ENCODE assay signal across 16 cellular contexts in genomic region chr2:3641181-3641580, GRCh38. TPM values are rescaled to one million over a fixed set of nuclear protein-coding genes. Genes with fewer than 3 reads are reported as not detected.
DNase-seq lines count a peak whose midpoint lies in the region; TF ChIP-seq lines count a peak whose summit lies in the region.
"Had no signal": no experiment of that assay in that cellular context is flagged by ENCODE, and none has a peak within 500 bp of the region (broad histone marks: within the 10 kb centered on the region; RNA-seq: fewer than 3 reads in every experiment).

No MANE protein-coding gene starts in this region.

- no peaks in the 10 kb centered on the region for H3K4me1 Mint-ChIP-seq in type B pancreatic cell (ENCODE audit: unreplicated experiment)

- H3K36me3 Mint-ChIP-seq in type B pancreatic cell, result no peaks in the 10 kb centered on the region

- H3K27me3 Mint-ChIP-seq in type B pancreatic cell, result peaks cover 7% of the 10 kb centered on the region

- no peaks in the 10 kb centered on the region for H3K79me2 ChIP-seq in osteoblast (ENCODE audit: insufficient read depth, low read length)

- no peaks in the 10 kb centered on the region for H3K4me1 ChIP-seq in osteoblast (ENCODE audit: insufficient read depth, low read length)
- H3K4me1 ChIP-seq in effector memory CD4-positive, alpha-beta T cell (ENCODE audit: control insufficient read depth, insufficient read depth, low read length, poor library complexity, severe bottlenecking), result no peaks in the 10 kb centered on the region

- H3K27me3 ChIP-seq in osteoblast (ENCODE audit: insufficient read depth, low read length), result no peaks in the 10 kb centered on the region
- no peaks in the 10 kb centered on the region for H3K27me3 ChIP-seq in effector memory CD4-positive, alpha-beta T cell (replicated peaks; ENCODE audit: control insufficient read depth, insufficient read depth, low read length, poor library complexity, severe bottlenecking)

- H3K27ac Mint-ChIP-seq in type B pancreatic cell, result no peak overlapping the region
- H3K27ac Mint-ChIP-seq: HFFc6 had no signal

- no peaks in the 10 kb centered on the region for H3K36me3 ChIP-seq in osteoblast (ENCODE audit: insufficient read depth, low read length)
- no peaks in the 10 kb centered on the region for H3K36me3 ChIP-seq in effector memory CD4-positive, alpha-beta T cell (ENCODE audit: control insufficient read depth, insufficient read depth, low read length)

- no peak overlapping the region for H3K4me2 ChIP-seq in osteoblast (ENCODE audit: insufficient read depth, low read length)

- no peaks in the 10 kb centered on the region for H3K9me3 Mint-ChIP-seq in type B pancreatic cell
- H3K9me3 Mint-ChIP-seq: HFFc6 had no signal

- H3K9me3 ChIP-seq in osteoblast (ENCODE audit: low read depth, low read length), result no peaks in the 10 kb centered on the region
- H3K9me3 ChIP-seq in effector memory CD4-positive, alpha-beta T cell (ENCODE audit: control insufficient read depth, low read length), result no peaks in the 10 kb centered on the region

- no peak for TF ChIP-seq CTCF in coronary artery (IDR thresholded peaks at IDR 0.05)
- TF ChIP-seq CTCF in osteoblast (IDR thresholded peaks at IDR 0.05; ENCODE audit: extremely low read depth, low read depth, low read length), result no peak
- no peak for TF ChIP-seq CTCF in type B pancreatic cell (conservative IDR thresholded peaks at IDR 0.05)

- H2AFZ ChIP-seq in osteoblast (ENCODE audit: low read length), result no peak overlapping the region

- DNase-seq in activated effector memory CD4-positive, alpha-beta T cell treated with anti-CD3 and anti-CD28 coated beads, Interleukin-2, amount 50 U/mL, for 16 hours, result peak; percentile 53
- no peak for DNase-seq in activated effector memory CD4-positive, alpha-beta T cell treated with Interleukin-2 at 50 U/mL for 16 hours
- DNase-seq in coronary artery (ENCODE audit: low spot score), result peak; percentile 50
- peak; percentile 65 for DNase-seq in osteoblast (ENCODE audit: insufficient read length, low spot score, missing footprints)
- DNase-seq in type B pancreatic cell (ENCODE audit: extremely low spot score, unreplicated experiment), result peak; percentile 44
- DNase-seq in effector CD4-positive, alpha-beta T cell, result no peak
- no peak for DNase-seq in HT-29 (ENCODE audit: low spot score)
- DNase-seq in effector memory CD4-positive, alpha-beta T cell, result no peak
- DNase-seq: GOT3; HFFc6; KG1; NCI-H1048; NCI-H187; NCI-H69; NK-92 treated with Interleukin-12 subunit alpha and Interleukin-12 subunit beta, amount 100 ng/mL, for 24 hours had no signal

- H3K4me3 Mint-ChIP-seq in type B pancreatic cell, result no peak overlapping the region
- H3K4me3 Mint-ChIP-seq: HFFc6 had no signal

- no peak overlapping the region for H3K4me3 ChIP-seq in coronary artery
- H3K4me3 ChIP-seq in osteoblast (ENCODE audit: insufficient read depth, low read length), result no peak overlapping the region
- no peak overlapping the region for H3K4me3 ChIP-seq in effector memory CD4-positive, alpha-beta T cell (ENCODE audit: insufficient read depth, low read depth, low read length, poor library complexity, severe bottlenecking)

- no peaks in the 10 kb centered on the region for H4K20me1 ChIP-seq in osteoblast (ENCODE audit: insufficient read depth, low read length)

- no peak overlapping the region for H3K27ac ChIP-seq in coronary artery
- H3K27ac ChIP-seq in osteoblast (ENCODE audit: low read depth, low read length), result no peak overlapping the region
- H3K27ac ChIP-seq in effector memory CD4-positive, alpha-beta T cell (ENCODE audit: insufficient read depth, low read length, poor library complexity, severe bottlenecking), result no peak overlapping the region

RNA-seq across cellular contexts. Expression of gene ALLC, which starts 16.8 kb away (rescaled TPM):
- total RNA-seq in osteoblast, result not detected in 2 replicates
- total RNA-seq in type B pancreatic cell (ENCODE audit: low replicate concordance), result not detected in 2 replicates
- total RNA-seq in HT-29 (2014; rRNA removed; shearing (Covaris generic)), result not detected in 2 replicates
- total RNA-seq: HFFc6, M059J had no signal

RNA-seq across cellular contexts. Expression of gene COLEC11, which starts 46.3 kb away (rescaled TPM):
- total RNA-seq in osteoblast (under 0.01 and 0.36 TPM in 2 replicates), type B pancreatic cell (ENCODE audit: low replicate concordance) (0.33 and 0.63 TPM in 2 replicates)
- not detected in 2 replicates for total RNA-seq in HT-29 (2014; rRNA removed; shearing (Covaris generic))
- total RNA-seq: HFFc6 had no signal

Comparison
In these comparisons a context has a peak if more than half of its experiments do, and no peak if none do; other contexts are left out.
1. DNase-seq: peak in activated effector memory CD4-positive, alpha-beta T cell treated with anti-CD3 and anti-CD28 coated beads, Interleukin-2, amount 50 U/mL, for 16 hours (single experiment), coronary artery (single experiment), osteoblast (single experiment) and type B pancreatic cell (single experiment); none in activated effector memory CD4-positive, alpha-beta T cell treated with Interleukin-2 at 50 U/mL for 16 hours (single experiment), effector CD4-positive, alpha-beta T cell (single experiment), HT-29 (single experiment) and effector memory CD4-positive, alpha-beta T cell (0 of 3).